Comparison of ENCODE assay signal across 1 cellular context in genomic region chr11:82858556-82859091, GRCh38.
TF ChIP-seq lines count a peak whose summit lies in the region.

No MANE protein-coding gene starts in this region.

TF ChIP-seq in endothelial cell of umbilical vein, 7 proteins besides CTCF, POLR2A, EP300 and RAD21:
- TF ChIP-seq EZH2 (IDR thresholded peaks at IDR 0.05; ENCODE audit: borderline replicate concordance, low read depth, low read length, severe bottlenecking) = no peak
- peak; percentile 34 for TF ChIP-seq POLR2AphosphoS5 (IDR thresholded peaks at IDR 0.05; ENCODE audit: insufficient read depth, low read depth, low read length)
- TF ChIP-seq MYC (IDR thresholded peaks at IDR 0.05; ENCODE audit: low read depth, low read length) = no peak
- peak; percentile 64 for TF ChIP-seq FOS (IDR thresholded peaks at IDR 0.05; ENCODE audit: borderline replicate concordance, insufficient read depth, low read length)
- no peak for TF ChIP-seq MAX (IDR thresholded peaks at IDR 0.05; ENCODE audit: insufficient read depth, insufficient read length)
- peak; percentile 40 for TF ChIP-seq GATA2 (IDR thresholded peaks at IDR 0.05; ENCODE audit: insufficient read depth, insufficient read length, low read depth, low read length)
- TF ChIP-seq JUN (IDR thresholded peaks at IDR 0.05; ENCODE audit: borderline replicate concordance, insufficient read depth, insufficient read length, low read depth) = peak; percentile 75
